Comparison of ENCODE assay signal across 10 cellular contexts in the genomic region with DNA sequence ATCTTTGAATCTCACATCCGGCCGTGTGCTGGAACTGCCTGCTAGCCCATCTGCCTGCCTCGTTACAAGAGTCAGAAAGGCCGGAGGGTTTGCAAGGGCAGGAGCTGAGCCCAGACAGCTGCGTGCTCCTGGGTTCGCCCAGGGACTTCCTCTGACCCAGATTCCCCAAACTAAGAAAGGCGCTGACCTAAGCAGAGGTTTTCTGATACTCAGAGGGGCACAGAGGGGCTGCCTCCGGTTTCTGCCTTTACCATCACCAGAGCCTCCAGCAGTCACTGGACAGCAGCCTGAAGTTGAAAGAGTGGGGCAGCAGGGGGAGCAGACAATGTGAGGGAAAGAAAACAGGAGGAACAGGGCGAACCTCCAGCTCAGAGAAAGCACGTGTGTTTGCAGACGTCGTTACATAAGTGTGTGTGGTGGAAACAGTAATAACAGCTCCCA. TPM values are rescaled to one million over a fixed set of nuclear protein-coding genes. Genes with fewer than 3 reads are reported as not detected.
DNase-seq lines count a peak whose midpoint lies in the region; ATAC-seq and TF ChIP-seq lines count a peak whose summit lies in the region.
"Had no signal": no experiment of that assay in that cellular context is flagged by ENCODE, and none has a peak within 500 bp of the region (broad histone marks: within the 10 kb centered on the region; RNA-seq: fewer than 3 reads in every experiment).

No MANE protein-coding gene starts in this region.

- POLR2A ChIA-PET in CD8-positive, alpha-beta memory T cell (lab: Charles Lee), result no interaction called here
- POLR2A ChIA-PET in naive thymus-derived CD8-positive, alpha-beta T cell (lab: Charles Lee), result no interaction called here

- H3K36me3 Mint-ChIP-seq in CD8-positive, alpha-beta memory T cell, result no peaks in the 10 kb centered on the region
- H3K36me3 Mint-ChIP-seq in naive thymus-derived CD8-positive, alpha-beta T cell, result peaks cover 0 to 5% (median 2%) of the 10 kb centered on the region in 3 donors

- peaks cover 9 to 12% of the 10 kb centered on the region in 2 donors for H3K27me3 Mint-ChIP-seq in CD8-positive, alpha-beta memory T cell
- H3K27me3 Mint-ChIP-seq in naive thymus-derived CD8-positive, alpha-beta T cell, result peaks cover 0 to 6% (median 0%) of the 10 kb centered on the region in 5 donors

- no peaks in the 10 kb centered on the region for H3K9me3 ChIP-seq in stomach smooth muscle (ENCODE audit: control insufficient read depth in 2 of 2, low read length in 2 of 2)
- H3K9me3 ChIP-seq in CD8-positive, alpha-beta memory T cell (ENCODE audit: low read length), result no peaks in the 10 kb centered on the region

- H3K4me1 ChIP-seq in stomach smooth muscle (ENCODE audit: control insufficient read depth, insufficient read depth, low read length), result peaks cover 9% of the 10 kb centered on the region
- H3K4me1 ChIP-seq in CD8-positive, alpha-beta memory T cell (ENCODE audit: insufficient read depth, low read length), result no peaks in the 10 kb centered on the region

- no peaks in the 10 kb centered on the region for H3K4me1 Mint-ChIP-seq in CD8-positive, alpha-beta memory T cell
- no peaks in the 10 kb centered on the region for H3K4me1 Mint-ChIP-seq in naive thymus-derived CD8-positive, alpha-beta T cell

- no peaks in the 10 kb centered on the region for H3K9me3 Mint-ChIP-seq in CD8-positive, alpha-beta memory T cell
- peaks cover 0 to 4% (median 0%) of the 10 kb centered on the region in 9 donors for H3K9me3 Mint-ChIP-seq in naive thymus-derived CD8-positive, alpha-beta T cell

- H3K9ac ChIP-seq in stomach smooth muscle (ENCODE audit: low read length in 2 of 2), result peak overlapping the region in 1 of 2 donors; percentile 29

- no peak overlapping the region for H3K4me3 Mint-ChIP-seq in CD8-positive, alpha-beta memory T cell
- H3K4me3 Mint-ChIP-seq in naive thymus-derived CD8-positive, alpha-beta T cell, result peak overlapping the region in 1 of 10 donors; percentile 54

- H3K27me3 ChIP-seq in stomach smooth muscle (ENCODE audit: control insufficient read depth in 1 of 2, insufficient read depth in 2 of 2, low read length in 2 of 2), result no peaks in the 10 kb centered on the region
- no peaks in the 10 kb centered on the region for H3K27me3 ChIP-seq in CD8-positive, alpha-beta memory T cell (ENCODE audit: insufficient read depth, low read length, poor library complexity, severe bottlenecking)

- H3K27ac Mint-ChIP-seq in CD8-positive, alpha-beta memory T cell, result no peak overlapping the region
- H3K27ac Mint-ChIP-seq in naive thymus-derived CD8-positive, alpha-beta T cell, result no peak overlapping the region

- TF ChIP-seq CTCF in coronary artery (IDR thresholded peaks at IDR 0.05), result no peak

- DNase-seq in HCEC 1CT (peak; percentile 45), coronary artery (ENCODE audit: low spot score) (peak; percentile 67), left lobe of liver (ENCODE audit: low spot score) (no peak), T-helper 1 cell (no peak)
- DNase-seq in CD8-positive, alpha-beta memory T cell, result no peak
- no peak for DNase-seq in naive thymus-derived CD8-positive, alpha-beta T cell
- DNase-seq: foreskin melanocyte; stimulated activated CD4-positive, alpha-beta T cell treated with anti-CD3 and anti-CD28 coated beads, Interleukin-12 subunit alpha, Interleukin-12 subunit beta, amount 100 ng/mL, for 4 hours had no signal

- no peaks in the 10 kb centered on the region for H3K36me3 ChIP-seq in stomach smooth muscle (ENCODE audit: control insufficient read depth in 2 of 2, insufficient read depth in 2 of 2, low read length in 2 of 2)
- no peaks in the 10 kb centered on the region for H3K36me3 ChIP-seq in CD8-positive, alpha-beta memory T cell (ENCODE audit: insufficient read depth, low read length)

- H3K4me3 ChIP-seq in coronary artery, result no peak overlapping the region
- peak overlapping the region; percentile 8 to 35 for H3K4me3 ChIP-seq in stomach smooth muscle (ENCODE audit: low read length in 2 of 2)
- H3K4me3 ChIP-seq in CD8-positive, alpha-beta memory T cell (ENCODE audit: low read length), result no peak overlapping the region

- no peak overlapping the region for H3K27ac ChIP-seq in coronary artery
- H3K27ac ChIP-seq in stomach smooth muscle (ENCODE audit: low read length), result peak overlapping the region; percentile 67
- no peak overlapping the region for H3K27ac ChIP-seq in CD8-positive, alpha-beta memory T cell (ENCODE audit: low read depth, low read length)

- ATAC-seq in left lobe of liver, result peak; percentile 51
- no peak for ATAC-seq in HG03135 (IDR thresholded peaks at IDR 0.05; ENCODE audit: unreplicated experiment)
- ATAC-seq in naive thymus-derived CD8-positive, alpha-beta T cell, result no peak

- CTCF ChIA-PET in CD8-positive, alpha-beta memory T cell (lab: Charles Lee), result no interaction called here

RNA-seq across cellular contexts. Expression of gene RAD18, which starts 33.4 kb away (rescaled TPM):
- total RNA-seq in left lobe of liver, result 3.8 TPM
- total RNA-seq in CD8-positive, alpha-beta memory T cell, result 10 to 100 TPM; 38.5 to 43.3 TPM
- 8.9 TPM for polyA plus RNA-seq in CD8-positive, alpha-beta memory T cell
- 10 to 100 TPM; 17.7 to 18.0 TPM for total RNA-seq in naive thymus-derived CD8-positive, alpha-beta T cell
- polyA plus RNA-seq in naive thymus-derived CD8-positive, alpha-beta T cell, result 10 to 100 TPM in 2 of 3 donors, 1 to 10 TPM in 1; 7.8 to 14.6 (median 12.5) TPM

Comparison
In these comparisons a context has a peak if more than half of its experiments do, and no peak if none do; other contexts are left out.
1. DNase-seq: peak in HCEC 1CT (single experiment) and coronary artery (single experiment); none in left lobe of liver (single experiment), CD8-positive, alpha-beta memory T cell (0 of 5), naive thymus-derived CD8-positive, alpha-beta T cell (0 of 10) and T-helper 1 cell (0 of 5).
2. H3K4me3 ChIP-seq: peak in stomach smooth muscle (2 of 2); none in coronary artery (single experiment) and CD8-positive, alpha-beta memory T cell (single experiment).